Comparison of ENCODE assay signal across 12 cellular contexts in the genomic region with DNA sequence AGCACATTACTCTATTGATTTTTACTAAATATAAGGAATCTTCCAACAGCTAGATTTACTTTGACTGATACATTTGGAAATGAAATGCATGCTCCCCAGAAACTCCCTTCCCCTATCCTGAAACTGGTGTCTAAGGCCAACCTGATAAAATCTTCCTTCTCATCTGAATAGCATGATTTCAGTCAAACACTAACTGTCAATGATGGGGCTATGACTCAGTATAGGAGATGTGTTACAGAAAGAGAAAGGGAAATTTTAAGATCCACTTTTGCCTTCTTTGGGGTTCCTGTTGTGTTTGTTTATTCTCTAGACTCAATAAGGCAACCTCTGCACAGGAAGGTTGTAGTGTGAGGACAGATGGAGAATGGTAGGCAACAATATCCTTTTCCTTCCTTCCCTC.
"Had no signal": no experiment of that assay in that cellular context is flagged by ENCODE, and none has a peak within 500 bp of the region (broad histone marks: within the 10 kb centered on the region; RNA-seq: fewer than 3 reads in every experiment).

No MANE protein-coding gene starts in this region.

- H3K4me2 ChIP-seq: smooth muscle cell had no signal

- DNase-seq: activated CD4-positive, alpha-beta T cell treated with anti-CD3 and anti-CD28 coated beads, Interleukin-2, amount 50 U/mL, for 48 hours; activated naive CD4-positive, alpha-beta T cell; adrenal gland; ovary; right lobe of liver; stomach; testis; upper lobe of left lung had no signal

- H3K4me1 ChIP-seq: adrenal gland, right lobe of liver, stomach, testis, upper lobe of left lung had no signal

- H3K27me3 ChIP-seq: adrenal gland, ovary, right lobe of liver, stomach, testis, upper lobe of left lung had no signal

- H3K9me3 ChIP-seq: adrenal gland, ovary, right lobe of liver, stomach, testis, upper lobe of left lung had no signal

- ATAC-seq: esophagus mucosa, left lobe of liver, right lobe of liver had no signal

- H3K27ac ChIP-seq: adrenal gland, ovary, right lobe of liver, stomach, testis, upper lobe of left lung had no signal

- H3K4me3 ChIP-seq: adrenal gland, ovary, right lobe of liver, smooth muscle cell, stomach, testis, upper lobe of left lung had no signal

- FAIRE-seq: islet of Langerhans had no signal

- H3K36me3 ChIP-seq: adrenal gland, ovary, right lobe of liver, stomach, upper lobe of left lung had no signal
